Comparison of ENCODE assay signal across 8 cellular contexts in genomic region chr2:96637385-96638143, GRCh38. TPM values are rescaled to one million over a fixed set of nuclear protein-coding genes. Genes with fewer than 3 reads are reported as not detected.
DNase-seq lines count a peak whose midpoint lies in the region; ATAC-seq and TF ChIP-seq lines count a peak whose summit lies in the region.

No MANE protein-coding gene starts in this region.

- H3K27ac Mint-ChIP-seq in CD8-positive, alpha-beta memory T cell: peak overlapping the region; percentile 93 to 99 (median 98)
- peak overlapping the region; percentile 93 for H3K27ac Mint-ChIP-seq in neural crest cell (ENCODE audit: unreplicated experiment)

- H3K4me1 ChIP-seq in CD8-positive, alpha-beta memory T cell (ENCODE audit: insufficient read depth, low read length): peaks cover 29% of the 10 kb centered on the region
- H3K4me1 ChIP-seq in stomach: peaks cover 19 to 58% (median 43%) of the 10 kb centered on the region in 4 donors

- peak; percentile 81 to 82 (median 82) for DNase-seq in CD8-positive, alpha-beta memory T cell
- DNase-seq in RPMI8226 (peak; percentile 94), fibroblast of villous mesenchyme (ENCODE audit: low read depth) (peak; percentile 91), neural crest cell (ENCODE audit: low read depth, low spot score) (peak; percentile 48), stomach (peak; percentile 86)
- peak; percentile 73 for DNase-seq in activated effector memory CD4-positive, alpha-beta T cell treated with Interleukin-2 at 50 U/mL for 16 hours

- no peaks in the 10 kb centered on the region for H3K9me3 Mint-ChIP-seq in CD8-positive, alpha-beta memory T cell
- H3K9me3 Mint-ChIP-seq in neural crest cell: peaks cover 2% of the 10 kb centered on the region

- H3K4me3 ChIP-seq in CD8-positive, alpha-beta memory T cell (ENCODE audit: low read length): peak overlapping the region; percentile 96
- H3K4me3 ChIP-seq in fibroblast of villous mesenchyme (ENCODE audit: low read depth, low read length): peak overlapping the region; percentile 67
- H3K4me3 ChIP-seq in stomach: peak overlapping the region; percentile 62 to 81 (median 68)

- peaks cover 36 to 46% (median 44%) of the 10 kb centered on the region in 3 donors for H3K4me1 Mint-ChIP-seq in CD8-positive, alpha-beta memory T cell
- H3K4me1 Mint-ChIP-seq in neural crest cell: peaks cover 46% of the 10 kb centered on the region

- no peaks in the 10 kb centered on the region for H3K27me3 ChIP-seq in CD8-positive, alpha-beta memory T cell (ENCODE audit: insufficient read depth, low read length, poor library complexity, severe bottlenecking)
- H3K27me3 ChIP-seq in stomach: no peaks in the 10 kb centered on the region

- peaks cover 0 to 3% of the 10 kb centered on the region in 2 donors for H3K27me3 Mint-ChIP-seq in CD8-positive, alpha-beta memory T cell
- H3K27me3 Mint-ChIP-seq in neural crest cell (ENCODE audit: low read depth): no peaks in the 10 kb centered on the region

- peak overlapping the region; percentile 96 for H3K27ac ChIP-seq in CD8-positive, alpha-beta memory T cell (ENCODE audit: low read depth, low read length)
- peak overlapping the region; percentile 93 to 100 (median 98) for H3K27ac ChIP-seq in stomach

- ATAC-seq in GM19463 (IDR thresholded peaks at IDR 0.05; ENCODE audit: unreplicated experiment) (peak; percentile 83), HG03575 (IDR thresholded peaks at IDR 0.05; ENCODE audit: extremely low read depth, insufficient number of reproducible peaks, low FRiP score, unreplicated experiment) (peak; percentile 20)

- TF ChIP-seq EP300 in stomach (IDR thresholded peaks at IDR 0.05): no peak

- TF ChIP-seq CTCF in fibroblast of villous mesenchyme (IDR thresholded peaks at IDR 0.05; ENCODE audit: insufficient read depth, low read depth, low read length) (no peak), neural crest cell (conservative IDR thresholded peaks at IDR 0.05) (no peak), stomach (IDR thresholded peaks at IDR 0.05) (no peak)

- CTCF ChIA-PET in CD8-positive, alpha-beta memory T cell (lab: Charles Lee): interaction anchor here (0.8 to 1.1 kb wide), 5 partner anchors 11 to 220 kb away, joined by 3 to 4 read pairs (median 3); partner anchors contain the start of gene ANKRD39

- TF ChIP-seq POLR2A in stomach (IDR thresholded peaks at IDR 0.05): no peak

- 0 to 1% (median 0%) methylated on average over 33 to 50 of the region's 50 CpGs for WGBS in stomach, 5 donors

- H3K4me3 Mint-ChIP-seq in CD8-positive, alpha-beta memory T cell: peak overlapping the region; percentile 91 to 98 (median 96)
- H3K4me3 Mint-ChIP-seq in neural crest cell: peak overlapping the region; percentile 98

- no peaks in the 10 kb centered on the region for H3K9me3 ChIP-seq in CD8-positive, alpha-beta memory T cell (ENCODE audit: low read length)
- no peaks in the 10 kb centered on the region for H3K9me3 ChIP-seq in stomach

- H3K36me3 Mint-ChIP-seq in CD8-positive, alpha-beta memory T cell: peaks cover 0 to 37% (median 3%) of the 10 kb centered on the region in 3 donors
- peaks cover 3% of the 10 kb centered on the region for H3K36me3 Mint-ChIP-seq in neural crest cell (ENCODE audit: low read depth)

- POLR2A ChIA-PET in CD8-positive, alpha-beta memory T cell (lab: Charles Lee): interaction anchor here (0.9 to 1.4 kb wide), 4 partner anchors 43 to 221 kb away, joined by 3 to 4 read pairs (median 3); partner anchors contain the start of gene ANKRD39

- no peaks in the 10 kb centered on the region for H3K36me3 ChIP-seq in CD8-positive, alpha-beta memory T cell (ENCODE audit: insufficient read depth, low read length)
- peaks cover 5 to 26% (median 22%) of the 10 kb centered on the region in 4 donors for H3K36me3 ChIP-seq in stomach

- intact Hi-C loops in stomach (cut with DNase I; ENCODE audit: low total_unique reads): no loop called here

RNA-seq across cellular contexts. Expression of gene KANSL3, which starts 0.5 kb away (rescaled TPM):
- total RNA-seq in CD8-positive, alpha-beta memory T cell: 10 to 100 TPM; 42.2 to 46.6 TPM
- 18.3 TPM for polyA plus RNA-seq in CD8-positive, alpha-beta memory T cell
- total RNA-seq in fibroblast of villous mesenchyme: 35.4 and 37.4 TPM in 2 replicates
- total RNA-seq in neural crest cell: 57.7 and 58.8 TPM in 2 replicates
- 100 to 1,000 TPM in 2 of 5 donors, 10 to 100 TPM in 3; 30.1 to 139 (median 57.2) TPM for total RNA-seq in stomach
- 10 to 100 TPM; 13.6 to 15.0 (median 14.6) TPM for polyA plus RNA-seq in stomach

RNA-seq across cellular contexts. Expression of gene FER1L5, which starts 5.0 kb away (rescaled TPM):
- not detected for total RNA-seq in CD8-positive, alpha-beta memory T cell
- not detected for polyA plus RNA-seq in CD8-positive, alpha-beta memory T cell
- 0.64 and 0.86 TPM in 2 replicates for total RNA-seq in fibroblast of villous mesenchyme
- 0.57 and 0.89 TPM in 2 replicates for total RNA-seq in neural crest cell
- under 1 TPM in 1 of 5 donors, not detected in 4; 0.73 TPM for total RNA-seq in stomach
- polyA plus RNA-seq in stomach: under 1 TPM in 2 of 3 donors, not detected in 1; 0.03 to 0.06 TPM

Comparison
In these comparisons a context has a peak if more than half of its experiments do, and no peak if none do; other contexts are left out.
1. Peak in every context shown above with its lines: DNase-seq, ATAC-seq, H3K4me3 ChIP-seq and H3K27ac ChIP-seq.